ENCODE assay signal across 30 cellular contexts in the genomic region with DNA sequence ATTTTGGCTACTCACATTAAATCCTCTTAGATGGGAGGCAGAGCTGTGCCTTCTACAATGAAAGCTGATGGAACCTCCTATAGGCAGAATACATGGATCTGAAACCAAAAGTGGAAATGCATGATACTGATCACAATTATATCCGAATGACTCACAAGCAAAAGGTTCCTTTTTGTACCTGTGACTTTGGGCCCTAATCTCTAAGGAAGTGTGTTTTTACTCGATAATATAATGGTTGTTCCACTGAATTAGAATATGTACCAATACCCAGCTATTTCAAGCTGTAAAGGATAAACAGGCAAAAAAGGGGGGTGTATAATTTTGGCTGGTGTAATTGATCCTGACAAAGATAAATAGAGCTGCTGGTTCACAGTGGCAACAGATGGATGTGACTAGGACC. TPM values are rescaled to one million over a fixed set of nuclear protein-coding genes. Genes with fewer than 3 reads are reported as not detected.
"Had no signal": no experiment of that assay in that cellular context is flagged by ENCODE, and none has a peak within 500 bp of the region (broad histone marks: within the 10 kb centered on the region; RNA-seq: fewer than 3 reads in every experiment).

No MANE protein-coding gene starts in this region.

- H3K4me2 ChIP-seq: smooth muscle cell had no signal

- DNase-seq: activated CD4-positive, alpha-beta T cell treated with anti-CD3 and anti-CD28 coated beads for 36 hours; activated CD4-positive, CD25-positive, alpha-beta regulatory T cell; activated CD8-positive, alpha-beta memory T cell treated with anti-CD3 and anti-CD28 coated beads, Interleukin-2, amount 10 ng/mL, durations not matched to agents 7 days and 5 days; activated CD8-positive, alpha-beta T cell treated with anti-CD3 and anti-CD28 coated beads, Interleukin-2, amount 10 ng/mL, durations not matched to agents 7 days and 5 days; activated naive CD8-positive, alpha-beta T cell treated with anti-CD3 and anti-CD28 coated beads, Interleukin-2, amount 50 U/mL, for 24 hours; activated T-cell treated with anti-CD3 and anti-CD28 coated beads, Interleukin-2, amount 50 U/mL, for 48 hours; amygdala; caudate nucleus; cortex of kidney; foreskin keratinocyte; heart left ventricle; hypothalamus; immature natural killer cell; kidney; left colon; naive thymus-derived CD8-positive, alpha-beta T cell; nucleus accumbens; pancreas; psoas muscle; sigmoid colon; stimulated activated CD4-positive, alpha-beta T cell treated with anti-CD3 and anti-CD28 coated beads, Interleukin-1b, Interleukin-23, amount 100 ng/mL, for 48 hours; stimulated activated CD4-positive, alpha-beta T cell treated with anti-CD3 and anti-CD28 coated beads, Interleukin-4, amount 100 ng/mL, for 4 hours; stimulated activated CD8-positive, alpha-beta memory T cell treated with anti-CD3 and anti-CD28 coated beads, Interleukin-4, amount 100 ng/mL, for 48 hours; stimulated activated naive CD8-positive, alpha-beta T cell treated with anti-CD3 and anti-CD28 coated beads, Interleukin-15, amount 100 ng/mL, for 72 hours; substantia nigra; T1000; uterus had no signal

- H3K9me3 ChIP-seq: esophagus muscularis mucosa, heart left ventricle, pancreas, psoas muscle, sigmoid colon, uterus had no signal

- H3K4me3 ChIP-seq: esophagus muscularis mucosa, heart left ventricle, pancreas, psoas muscle, sigmoid colon, smooth muscle cell, uterus had no signal

- H3K4me1 ChIP-seq: psoas muscle, uterus had no signal

- H3K27ac ChIP-seq: esophagus muscularis mucosa, foreskin keratinocyte, heart left ventricle, pancreas, psoas muscle, sigmoid colon, uterus had no signal

- H3K36me3 ChIP-seq: esophagus muscularis mucosa, heart left ventricle, pancreas, sigmoid colon, uterus had no signal

- ATAC-seq: activated CD4-positive, alpha-beta T cell treated with anti-CD3 and anti-CD28 coated beads for 36 hours; activated CD8-positive, alpha-beta memory T cell treated with anti-CD3 and anti-CD28 coated beads, Interleukin-2, amount 10 ng/mL, durations not matched to agents 7 days and 5 days; activated CD8-positive, alpha-beta T cell treated with anti-CD3 and anti-CD28 coated beads, Interleukin-2, amount 10 ng/mL, durations not matched to agents 7 days and 5 days; activated naive CD8-positive, alpha-beta T cell treated with anti-CD3 and anti-CD28 coated beads, Interleukin-2, amount 50 U/mL, for 24 hours; foreskin keratinocyte; left colon; naive thymus-derived CD8-positive, alpha-beta T cell; pancreas; psoas muscle; stimulated activated memory B cell treated with anti-CD40 and anti-IgM and Interleukin-4, amounts not matched to agents 10 μg/mL and 1 μg/mL and 100 μg/mL, for 72 hours; stimulated activated naive CD8-positive, alpha-beta T cell treated with anti-CD3 and anti-CD28 coated beads, Interleukin-15, amount 100 ng/mL, for 72 hours had no signal

- FAIRE-seq: kidney, pancreas had no signal

- H3K27me3 ChIP-seq: esophagus muscularis mucosa, foreskin keratinocyte, heart left ventricle, pancreas, sigmoid colon, uterus had no signal

RNA-seq across cellular contexts. Expression of a gene that starts 17.6 kb away (rescaled TPM):
- total RNA-seq: activated CD8-positive, alpha-beta memory T cell treated with anti-CD3 and anti-CD28 coated beads, Interleukin-2, amount 10 ng/mL, durations not matched to agents 7 days and 5 days; activated CD8-positive, alpha-beta T cell treated with anti-CD3 and anti-CD28 coated beads, Interleukin-2, amount 10 ng/mL, durations not matched to agents 7 days and 5 days had no signal
